1 cellular context compared by ENCODE assay signal in genomic region chr3:14524311-14524711, GRCh38.
TF ChIP-seq lines count a peak whose summit lies in the region.

No MANE protein-coding gene starts in this region.

TF ChIP-seq in HCT116, 20 proteins besides CTCF, POLR2A, EP300 and RAD21 (continued from another document):
- no peak for TF ChIP-seq REST (IDR thresholded peaks at IDR 0.05; ENCODE audit: low read depth)
- no peak for TF ChIP-seq SP1 (IDR thresholded peaks at IDR 0.05; ENCODE audit: low read depth)
- TF ChIP-seq SRF (IDR thresholded peaks at IDR 0.05; ENCODE audit: low read depth) = no peak
- no peak for TF ChIP-seq EZH2 (IDR thresholded peaks at IDR 0.05)
- TF ChIP-seq ATF3 (IDR thresholded peaks at IDR 0.05) = no peak
- TF ChIP-seq ZBTB33 (IDR thresholded peaks at IDR 0.05; ENCODE audit: extremely low read depth, insufficient replicate concordance, low read length) = no peak
- no peak for TF ChIP-seq EGR1 (IDR thresholded peaks at IDR 0.05; ENCODE audit: low read depth)
- TF ChIP-seq, protein P1, sequence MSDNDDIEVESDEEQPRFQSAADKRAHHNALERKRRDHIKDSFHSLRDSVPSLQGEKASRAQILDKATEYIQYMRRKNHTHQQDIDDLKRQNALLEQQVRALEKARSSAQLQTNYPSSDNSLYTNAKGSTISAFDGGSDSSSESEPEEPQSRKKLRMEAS (IDR thresholded peaks at IDR 0.05) = no peak
- TF ChIP-seq ZFX (IDR thresholded peaks at IDR 0.05) = no peak
